8 cellular contexts compared by ENCODE assay signal in the genomic region with DNA sequence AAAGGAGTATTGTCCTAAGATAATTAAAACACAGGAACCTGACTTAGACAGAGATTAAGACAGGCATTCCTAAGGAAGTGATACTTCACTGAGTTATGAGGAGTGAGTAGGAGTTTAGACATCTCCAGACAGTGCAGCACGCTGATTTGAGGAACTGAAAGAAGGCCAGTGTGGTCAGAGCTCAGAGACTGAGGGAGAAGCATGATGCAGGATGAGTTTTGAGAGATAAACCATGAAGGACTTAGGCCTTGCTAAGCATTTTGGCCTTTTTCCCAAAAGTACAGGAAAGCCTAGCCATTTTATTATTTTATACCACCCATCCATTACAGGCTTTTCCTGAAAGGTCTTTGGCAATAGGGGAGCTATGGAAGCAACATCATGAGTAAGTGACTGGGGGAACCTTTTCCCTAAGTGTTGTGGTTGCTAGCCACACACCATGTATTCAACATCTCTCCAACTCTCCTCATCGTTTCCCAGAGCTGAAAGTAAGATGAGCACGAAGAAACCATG.
DNase-seq lines count a peak whose midpoint lies in the region; ATAC-seq, FAIRE-seq and TF ChIP-seq lines count a peak whose summit lies in the region.

No MANE protein-coding gene starts in this region.

- no peak for FAIRE-seq in frontal cortex (lab: Jason Lieb, UNC)

- H3K4me3 ChIP-seq in MM.1S (ENCODE audit: low read length) (no peak overlapping the region), skeletal muscle tissue (ENCODE audit: low read length in 3 of 3) (no peak overlapping the region)

- no peak overlapping the region for H3K4me3 Mint-ChIP-seq in activated naive CD8-positive, alpha-beta T cell treated with anti-CD3 and anti-CD28 coated beads, Interleukin-2, amount 50 U/mL, for 24 hours

- H3K27me3 ChIP-seq in MM.1S (replicated peaks; ENCODE audit: insufficient read depth, low read length) (no peaks in the 10 kb centered on the region), skeletal muscle tissue (ENCODE audit: control insufficient read depth in 3 of 3, insufficient read depth in 3 of 3, low read length in 3 of 3) (no peaks in the 10 kb centered on the region)

- H3K9me3 ChIP-seq in MM.1S (replicated peaks; ENCODE audit: insufficient read depth, low read length) (no peaks in the 10 kb centered on the region), skeletal muscle tissue (ENCODE audit: control insufficient read depth in 3 of 3, low read length in 3 of 3) (no peaks in the 10 kb centered on the region)

- peaks cover 10% of the 10 kb centered on the region for H3K4me1 Mint-ChIP-seq in activated naive CD8-positive, alpha-beta T cell treated with anti-CD3 and anti-CD28 coated beads, Interleukin-2, amount 50 U/mL, for 24 hours

- no peak for TF ChIP-seq CTCF in MM.1S (IDR thresholded peaks at IDR 0.05; ENCODE audit: low read length)

- H3K9ac ChIP-seq in MM.1S (ENCODE audit: low read length): no peak overlapping the region
- H3K9ac ChIP-seq in skeletal muscle tissue (ENCODE audit: low read depth in 1 of 3, low read length in 3 of 3): no peak overlapping the region

- no peak overlapping the region for H3K4me2 ChIP-seq in MM.1S (ENCODE audit: low read depth, low read length)

- peak; percentile 43 for DNase-seq in MM.1S
- peak; percentile 51 for DNase-seq in fibroblast of gingiva (ENCODE audit: low read depth)
- no peak for DNase-seq in stimulated activated CD4-positive, alpha-beta T cell treated with anti-CD3 and anti-CD28 coated beads, Interleukin-4, amount 100 ng/mL, for 1 hour
- DNase-seq in frontal cortex (ENCODE audit: low spot score in 2 of 2): no peak
- DNase-seq in NCI-H774 (lab: John Stamatoyannopoulos, UW): no peak
- DNase-seq in activated naive CD8-positive, alpha-beta T cell treated with anti-CD3 and anti-CD28 coated beads, Interleukin-2, amount 50 U/mL, for 24 hours: no peak

- H2AFZ ChIP-seq in MM.1S (ENCODE audit: low read length): no peak overlapping the region

- H4K20me1 ChIP-seq in MM.1S (ENCODE audit: insufficient read depth, low read length): no peaks in the 10 kb centered on the region

- no peaks in the 10 kb centered on the region for H3K9me3 Mint-ChIP-seq in activated naive CD8-positive, alpha-beta T cell treated with anti-CD3 and anti-CD28 coated beads, Interleukin-2, amount 50 U/mL, for 24 hours

- H3K27ac ChIP-seq in MM.1S (ENCODE audit: low read length) (no peak overlapping the region), skeletal muscle tissue (ENCODE audit: low read depth, low read length) (peak overlapping the region; percentile 28)

- no peaks in the 10 kb centered on the region for H3F3A ChIP-seq in MM.1S (ENCODE audit: insufficient read depth, low read length)

- peak; percentile 75 for ATAC-seq in GM19395 (IDR thresholded peaks at IDR 0.05; ENCODE audit: unreplicated experiment)
- ATAC-seq in activated naive CD8-positive, alpha-beta T cell treated with anti-CD3 and anti-CD28 coated beads, Interleukin-2, amount 50 U/mL, for 24 hours: no peak

- H3K36me3 ChIP-seq in MM.1S (replicated peaks; ENCODE audit: insufficient read depth, low read length): no peaks in the 10 kb centered on the region
- no peaks in the 10 kb centered on the region for H3K36me3 ChIP-seq in skeletal muscle tissue (ENCODE audit: control insufficient read depth in 3 of 3, insufficient read depth in 3 of 3, low read length in 3 of 3)

- H3K36me3 Mint-ChIP-seq in activated naive CD8-positive, alpha-beta T cell treated with anti-CD3 and anti-CD28 coated beads, Interleukin-2, amount 50 U/mL, for 24 hours (ENCODE audit: low read depth): peaks cover 3% of the 10 kb centered on the region

- H3K79me2 ChIP-seq in MM.1S (ENCODE audit: low read length): no peaks in the 10 kb centered on the region

- peaks cover 10% of the 10 kb centered on the region; the same call in 1 of the 2 replicates for H3K4me1 ChIP-seq in MM.1S (ENCODE audit: low read length)
- peaks cover 0 to 4% (median 4%) of the 10 kb centered on the region in 3 donors for H3K4me1 ChIP-seq in skeletal muscle tissue (ENCODE audit: control insufficient read depth in 3 of 3, insufficient read depth in 3 of 3, low read length in 3 of 3)

- no peak overlapping the region for H3K27ac Mint-ChIP-seq in activated naive CD8-positive, alpha-beta T cell treated with anti-CD3 and anti-CD28 coated beads, Interleukin-2, amount 50 U/mL, for 24 hours

- no peaks in the 10 kb centered on the region; the same call in 1 of the 2 replicates for H3K9me2 ChIP-seq in MM.1S (replicated peaks; ENCODE audit: insufficient read depth, low read length)

- H3K27me3 Mint-ChIP-seq in activated naive CD8-positive, alpha-beta T cell treated with anti-CD3 and anti-CD28 coated beads, Interleukin-2, amount 50 U/mL, for 24 hours: no peaks in the 10 kb centered on the region

Comparison
In these comparisons a context has a peak if more than half of its experiments do, and no peak if none do; other contexts are left out.
1. DNase-seq: peak in MM.1S (single experiment) and fibroblast of gingiva (single experiment); none in stimulated activated CD4-positive, alpha-beta T cell treated with anti-CD3 and anti-CD28 coated beads, Interleukin-4, amount 100 ng/mL, for 1 hour (single experiment), frontal cortex (0 of 2), NCI-H774 (single experiment) and activated naive CD8-positive, alpha-beta T cell treated with anti-CD3 and anti-CD28 coated beads, Interleukin-2, amount 50 U/mL, for 24 hours (single experiment).